12 cellular contexts compared by ENCODE assay signal in the genomic region with DNA sequence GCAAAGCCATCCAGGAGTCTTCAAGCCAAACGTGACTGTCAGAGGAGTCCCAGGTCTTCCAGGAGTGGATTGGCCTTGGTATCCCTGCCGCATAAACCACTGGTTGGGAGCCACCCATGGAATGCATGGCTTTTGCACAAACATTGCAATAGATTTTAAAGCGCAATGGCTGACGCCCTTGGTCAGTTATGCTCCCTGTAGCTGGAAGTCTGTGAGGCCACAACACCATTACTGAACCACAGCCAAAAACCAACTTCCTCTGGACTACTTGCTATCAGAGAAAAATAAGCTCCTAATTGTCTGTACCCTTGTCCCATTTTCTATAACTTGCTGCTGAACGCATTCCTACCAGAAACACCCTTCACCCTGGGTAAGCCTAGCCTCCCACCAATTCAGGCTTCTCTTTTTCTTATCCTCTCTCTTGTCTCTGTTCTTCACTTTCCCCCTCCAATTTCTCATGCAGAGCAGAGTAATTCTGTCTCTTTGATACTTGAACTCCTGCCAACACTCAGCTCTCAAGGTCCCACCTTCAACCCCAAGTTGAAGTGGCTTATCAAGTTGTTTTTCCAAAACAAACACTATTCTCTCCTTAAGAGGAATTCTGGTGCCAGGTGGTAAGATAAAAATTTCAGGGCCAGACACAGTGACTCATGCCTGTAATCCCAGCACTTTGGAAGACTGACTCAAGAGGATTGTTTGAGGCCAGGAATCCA.
A peak's percentile ranks its signal among the peaks of the same experiment; 100 is the strongest.
DNase-seq lines count a peak whose midpoint lies in the region; ATAC-seq and TF ChIP-seq lines count a peak whose summit lies in the region.
"Had no signal": no experiment of that assay in that cellular context is flagged by ENCODE, and none has a peak within 500 bp of the region (broad histone marks: within the 10 kb centered on the region; RNA-seq: fewer than 3 reads in every experiment).

No MANE protein-coding gene starts in this region.

- no peak overlapping the region for H2AFZ ChIP-seq in mammary epithelial cell (ENCODE audit: low read depth, low read length)
- H2AFZ ChIP-seq in osteoblast (ENCODE audit: low read length), result no peak overlapping the region

- peak overlapping the region; percentile 48; the same call in 1 of the 2 replicates for H3K27ac ChIP-seq in HEK293 (ENCODE audit: extremely low read depth, low read depth, low read length)
- no peak overlapping the region for H3K27ac ChIP-seq in mammary epithelial cell (ENCODE audit: insufficient read depth, low read depth, low read length)
- no peak overlapping the region for H3K27ac ChIP-seq in osteoblast (ENCODE audit: low read depth, low read length)

- WGBS in mammary epithelial cell (ENCODE audit: low coverage, missing lambda C conversion rate), result 77% methylated on average over 3 of the region's 5 CpGs

- H3K27me3 ChIP-seq in mammary epithelial cell (ENCODE audit: insufficient read depth, low read length) (no peaks in the 10 kb centered on the region), osteoblast (ENCODE audit: insufficient read depth, low read length) (peaks cover 2% of the 10 kb centered on the region)

- H3K36me3 Mint-ChIP-seq in activated CD8-positive, alpha-beta memory T cell treated with anti-CD3 and anti-CD28 coated beads, Interleukin-2, amount 10 ng/mL, durations not matched to agents 7 days and 5 days, result no peaks in the 10 kb centered on the region

- ATAC-seq in activated CD8-positive, alpha-beta memory T cell treated with anti-CD3 and anti-CD28 coated beads, Interleukin-2, amount 10 ng/mL, durations not matched to agents 7 days and 5 days, result no peak
- no peak for ATAC-seq in GM19467 (IDR thresholded peaks at IDR 0.05; ENCODE audit: unreplicated experiment)
- ATAC-seq: effector memory CD8-positive, alpha-beta T cell had no signal

- peak; percentile 6 for DNase-seq in NCI-H2196 treated with DMSO at 0.1 percent for 48 hours (lab: John Stamatoyannopoulos, UW; ENCODE audit: unreplicated experiment)
- DNase-seq in mammary epithelial cell, result peak; percentile 32
- no peak for DNase-seq in osteoblast (ENCODE audit: insufficient read length, low spot score, missing footprints)
- DNase-seq in activated effector memory CD4-positive, alpha-beta T cell treated with anti-CD3 and anti-CD28 coated beads, Interleukin-2, amount 50 U/mL, for 16 hours, result no peak
- no peak for DNase-seq in activated CD8-positive, alpha-beta memory T cell treated with anti-CD3 and anti-CD28 coated beads, Interleukin-2, amount 10 ng/mL, durations not matched to agents 7 days and 5 days
- no peak for DNase-seq in epidermal melanocyte (ENCODE audit: insufficient read length, low spot score)
- DNase-seq: activated B cell treated with CpG ODN at 0.5 μM for 24 hours; activated naive CD4-positive, alpha-beta T cell; effector memory CD8-positive, alpha-beta T cell had no signal

- intact Hi-C loops in mammary epithelial cell (cut with micrococcal nuclease), result loop anchor here (2.0 kb wide), 1 partner anchor 15 kb away; no protein-coding TSS in a partner anchor

- in situ Hi-C loops in mammary epithelial cell (cut with MboI; ENCODE audit: low sequenced_read_pairs in 2 of 2), result no loop called here

- H3K4me2 ChIP-seq in mammary epithelial cell (ENCODE audit: insufficient read depth, low read depth, low read length) (no peak overlapping the region), osteoblast (ENCODE audit: insufficient read depth, low read length) (peak overlapping the region; percentile 31)

- H3K4me1 ChIP-seq in HEK293 (ENCODE audit: control insufficient read depth, insufficient read depth, low read length), result peaks cover 7% of the 10 kb centered on the region
- peaks cover 6% of the 10 kb centered on the region for H3K4me1 ChIP-seq in mammary epithelial cell (ENCODE audit: insufficient read depth, low read length)
- peaks cover 8% of the 10 kb centered on the region for H3K4me1 ChIP-seq in osteoblast (ENCODE audit: insufficient read depth, low read length)

- POLR2A ChIA-PET in HEK293 (lab: Yijun Ruan, JAX), result interaction anchor here (1.2 kb wide), 1 partner anchor 288 kb away, joined by 3 read pairs; a partner anchor contains a TSS

- dilution Hi-C loops in mammary epithelial cell (cut with HindIII; ENCODE audit: low sequenced_read_pairs), result no loop called here

- H3K4me3 Mint-ChIP-seq in activated CD8-positive, alpha-beta memory T cell treated with anti-CD3 and anti-CD28 coated beads, Interleukin-2, amount 10 ng/mL, durations not matched to agents 7 days and 5 days, result no peak overlapping the region
- H3K4me3 Mint-ChIP-seq: activated B cell treated with CpG ODN at 0.5 μM for 24 hours; effector memory CD8-positive, alpha-beta T cell; stimulated activated naive CD8-positive, alpha-beta T cell treated with anti-CD3 and anti-CD28 coated beads, Interleukin-15, Interleukin-2, amounts not matched to agents 100 ng/mL and 50 ng/mL, for 24 hours had no signal

- H3K9me3 ChIP-seq in HEK293 (ENCODE audit: control insufficient read depth, insufficient read depth, low read depth, low read length) (no peaks in the 10 kb centered on the region), mammary epithelial cell (replicated peaks; ENCODE audit: insufficient read depth, low read length) (no peaks in the 10 kb centered on the region), osteoblast (ENCODE audit: low read depth, low read length) (no peaks in the 10 kb centered on the region)

- H4K20me1 ChIP-seq in mammary epithelial cell (ENCODE audit: insufficient read depth, low read length) (no peaks in the 10 kb centered on the region), osteoblast (ENCODE audit: insufficient read depth, low read length) (no peaks in the 10 kb centered on the region)

- CTCF ChIA-PET in HEK293 (lab: Yijun Ruan, JAX), result no interaction called here
- CTCF ChIA-PET in mammary epithelial cell (lab: Charles Lee; ENCODE audit: low non-redundant PET), result no interaction called here
- CTCF ChIA-PET in activated CD8-positive, alpha-beta memory T cell treated with anti-CD3 and anti-CD28 coated beads, Interleukin-2, amount 10 ng/mL, durations not matched to agents 7 days and 5 days (lab: Charles Lee), result no interaction called here

- no peak overlapping the region for H3K27ac Mint-ChIP-seq in activated CD8-positive, alpha-beta memory T cell treated with anti-CD3 and anti-CD28 coated beads, Interleukin-2, amount 10 ng/mL, durations not matched to agents 7 days and 5 days
- H3K27ac Mint-ChIP-seq: activated B cell treated with CpG ODN at 0.5 μM for 24 hours; effector memory CD8-positive, alpha-beta T cell; stimulated activated naive CD8-positive, alpha-beta T cell treated with anti-CD3 and anti-CD28 coated beads, Interleukin-15, Interleukin-2, amounts not matched to agents 100 ng/mL and 50 ng/mL, for 24 hours had no signal

- H3K36me3 ChIP-seq in HEK293 (ENCODE audit: control insufficient read depth in 2 of 2, insufficient read depth in 1 of 2, low read length in 2 of 2) (no peaks in the 10 kb centered on the region), mammary epithelial cell (ENCODE audit: insufficient read depth, low read length) (no peaks in the 10 kb centered on the region), osteoblast (ENCODE audit: insufficient read depth, low read length) (no peaks in the 10 kb centered on the region)

- H3K79me2 ChIP-seq in mammary epithelial cell (ENCODE audit: insufficient read depth, low read length), result no peaks in the 10 kb centered on the region
- no peaks in the 10 kb centered on the region for H3K79me2 ChIP-seq in osteoblast (ENCODE audit: insufficient read depth, low read length)

- H3K4me1 Mint-ChIP-seq in activated CD8-positive, alpha-beta memory T cell treated with anti-CD3 and anti-CD28 coated beads, Interleukin-2, amount 10 ng/mL, durations not matched to agents 7 days and 5 days, result no peaks in the 10 kb centered on the region
- H3K4me1 Mint-ChIP-seq: activated B cell treated with CpG ODN at 0.5 μM for 24 hours had no signal

- H3K4me3 ChIP-seq in HEK293 (ENCODE audit: low read depth, low read length) (no peak overlapping the region), mammary epithelial cell (replicated peaks in 1 of 3; ENCODE audit: insufficient read depth in 1 of 3, low read depth in 2 of 3, low read length in 3 of 3) (no peak overlapping the region), osteoblast (ENCODE audit: insufficient read depth, low read length) (no peak overlapping the region)

- no peak overlapping the region for H3K9ac ChIP-seq in mammary epithelial cell (ENCODE audit: insufficient read depth, low read length)

- H3K27me3 Mint-ChIP-seq in activated CD8-positive, alpha-beta memory T cell treated with anti-CD3 and anti-CD28 coated beads, Interleukin-2, amount 10 ng/mL, durations not matched to agents 7 days and 5 days, result peaks cover 7% of the 10 kb centered on the region
- H3K27me3 Mint-ChIP-seq: activated B cell treated with CpG ODN at 0.5 μM for 24 hours had no signal

- no peaks in the 10 kb centered on the region for H3K9me3 Mint-ChIP-seq in activated CD8-positive, alpha-beta memory T cell treated with anti-CD3 and anti-CD28 coated beads, Interleukin-2, amount 10 ng/mL, durations not matched to agents 7 days and 5 days (ENCODE audit: low read depth)
- H3K9me3 Mint-ChIP-seq: effector memory CD8-positive, alpha-beta T cell; stimulated activated naive CD8-positive, alpha-beta T cell treated with anti-CD3 and anti-CD28 coated beads, Interleukin-15, Interleukin-2, amounts not matched to agents 100 ng/mL and 50 ng/mL, for 24 hours had no signal

- BruUV-seq in mammary epithelial cell (replicated peaks; lab: Mats Ljungman, UMichigan), result no TSS peak

- TF ChIP-seq CTCF in HEK293 (tag by site-specific recombination; IDR thresholded peaks at IDR 0.05), result no peak
- TF ChIP-seq CTCF in mammary epithelial cell (conservative IDR thresholded peaks at IDR 0.05 in 1 of 2, IDR thresholded peaks at IDR 0.05 in 1 of 2; ENCODE audit: extremely low read depth in 1 of 2, insufficient read depth in 1 of 2, low read depth in 1 of 2, low read length in 2 of 2), result no peak
- no peak for TF ChIP-seq CTCF in osteoblast (IDR thresholded peaks at IDR 0.05; ENCODE audit: extremely low read depth, low read depth, low read length)

TF ChIP-seq in HEK293, 187 proteins besides CTCF, POLR2A, EP300 and RAD21 (continues in another document):
- TF ChIP-seq, protein P1, sequence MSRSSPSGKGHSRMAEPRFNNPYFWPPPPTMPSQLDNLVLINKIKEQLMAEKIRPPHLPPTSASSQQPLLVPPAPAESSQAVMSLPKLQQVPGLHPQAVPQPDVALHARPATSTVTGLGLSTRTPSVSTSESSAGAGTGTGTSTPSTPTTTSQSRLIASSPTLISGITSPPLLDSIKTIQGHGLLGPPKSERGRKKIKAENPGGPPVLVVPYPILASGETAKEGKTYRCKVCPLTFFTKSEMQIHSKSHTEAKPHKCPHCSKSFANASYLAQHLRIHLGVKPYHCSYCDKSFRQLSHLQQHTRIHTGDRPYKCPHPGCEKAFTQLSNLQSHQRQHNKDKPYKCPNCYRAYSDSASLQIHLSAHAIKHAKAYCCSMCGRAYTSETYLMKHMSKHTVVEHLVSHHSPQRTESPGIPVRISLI (tag by site-specific recombination; IDR thresholded peaks at IDR 0.05), result no peak
- TF ChIP-seq MZF1 (tag by site-specific recombination; IDR thresholded peaks at IDR 0.05; ENCODE audit: borderline replicate concordance) (0 out of 2 replicates have a peak, but pooled peaks have one; percentile 21), ZNF544 (tag by site-specific recombination; IDR thresholded peaks at IDR 0.05) (no peak), OVOL3 (tag by site-specific recombination; IDR thresholded peaks at IDR 0.05) (0 out of 2 replicates have a peak, but pooled peaks have one; percentile 21)

Comparison
In these comparisons a context has a peak if more than half of its experiments do, and no peak if none do; other contexts are left out.
1. DNase-seq: peak in NCI-H2196 treated with DMSO at 0.1 percent for 48 hours (single experiment) and mammary epithelial cell (single experiment); none in osteoblast (single experiment), activated effector memory CD4-positive, alpha-beta T cell treated with anti-CD3 and anti-CD28 coated beads, Interleukin-2, amount 50 U/mL, for 16 hours (single experiment), activated CD8-positive, alpha-beta memory T cell treated with anti-CD3 and anti-CD28 coated beads, Interleukin-2, amount 10 ng/mL, durations not matched to agents 7 days and 5 days (single experiment) and epidermal melanocyte (single experiment).